In genomic region chr6:89950879-89951391, GRCh38 we compare ENCODE assay signal across 18 cellular contexts. TPM values are rescaled to one million over a fixed set of nuclear protein-coding genes. Genes with fewer than 3 reads are reported as not detected.
DNase-seq lines count a peak whose midpoint lies in the region; ATAC-seq, FAIRE-seq and TF ChIP-seq lines count a peak whose summit lies in the region.
"Had no signal": no experiment of that assay in that cellular context is flagged by ENCODE, and none has a peak within 500 bp of the region (broad histone marks: within the 10 kb centered on the region; RNA-seq: fewer than 3 reads in every experiment).

No MANE protein-coding gene starts in this region.

- no peaks in the 10 kb centered on the region for H3F3A ChIP-seq in neural cell (ENCODE audit: insufficient read depth, low read length, poor library complexity, severe bottlenecking)

- FAIRE-seq in bronchial epithelial cell (lab: Jason Lieb, UNC) (peak; percentile 92), RCC 7860 (lab: Jason Lieb, UNC) (no peak)
- FAIRE-seq: D721Med, GM12892 had no signal

- ATAC-seq in HG03354 (IDR thresholded peaks at IDR 0.05; ENCODE audit: poor library complexity, severe bottlenecking, unreplicated experiment) (no peak), HG03571 (IDR thresholded peaks at IDR 0.05; ENCODE audit: unreplicated experiment) (no peak)
- ATAC-seq: gastrocnemius medialis, HCT116 had no signal

- H3K79me2 ChIP-seq in neural cell (replicated peaks; ENCODE audit: insufficient read depth, low read length): peaks cover 3% of the 10 kb centered on the region

- no peak overlapping the region for H3K4me2 ChIP-seq in neural cell (ENCODE audit: low read length)
- H3K4me2 ChIP-seq: KMS-11 had no signal

- TF ChIP-seq CTCF in bronchial epithelial cell (IDR thresholded peaks at IDR 0.05; ENCODE audit: insufficient read depth, low read length, severe bottlenecking): no peak
- TF ChIP-seq CTCF in neural cell (IDR thresholded peaks at IDR 0.05; ENCODE audit: poor library complexity, severe bottlenecking): no peak

- no peak overlapping the region for H3K9ac ChIP-seq in neural cell (ENCODE audit: low read length)
- H3K9ac ChIP-seq: KMS-11 had no signal

- peak overlapping the region; percentile 12 for H3K27ac ChIP-seq in neural cell (ENCODE audit: low read length)
- H3K27ac ChIP-seq: coronary artery, gastrocnemius medialis, KMS-11 had no signal

- no peaks in the 10 kb centered on the region for H4K20me1 ChIP-seq in neural cell (ENCODE audit: insufficient read depth)

- no peak for TF ChIP-seq EP300 in neural cell (conservative IDR thresholded peaks at IDR 0.05; ENCODE audit: poor library complexity, severe bottlenecking)

- no peak overlapping the region for H2AFZ ChIP-seq in neural cell (ENCODE audit: low read depth, low read length)

- no peaks in the 10 kb centered on the region for H3K36me3 ChIP-seq in bronchial epithelial cell (ENCODE audit: control insufficient read depth, insufficient read depth, low read length)
- H3K36me3 ChIP-seq in neural cell (ENCODE audit: insufficient read depth, low read length): no peaks in the 10 kb centered on the region

- H3K27me3 ChIP-seq in bronchial epithelial cell (ENCODE audit: control insufficient read depth, insufficient read depth, low read length): no peaks in the 10 kb centered on the region
- no peaks in the 10 kb centered on the region for H3K27me3 ChIP-seq in neural cell (ENCODE audit: insufficient read depth, low read depth, low read length)
- H3K27me3 ChIP-seq: gastrocnemius medialis had no signal

- H3K9me3 ChIP-seq in neural cell (ENCODE audit: low read length): no peaks in the 10 kb centered on the region
- H3K9me3 ChIP-seq: gastrocnemius medialis had no signal

- DNase-seq in EL (peak; percentile 56), bronchial epithelial cell (ENCODE audit: low read depth) (peak; percentile 70), RCC 7860 (ENCODE audit: low spot score) (no peak), OCI-M1 (lab: John Stamatoyannopoulos, UW) (no peak)
- DNase-seq: gastrocnemius medialis, NCI-H446, SW 1271 had no signal

- no peaks in the 10 kb centered on the region for H3K9me2 ChIP-seq in neural cell (ENCODE audit: insufficient read depth, low read length)

- H3K4me3 ChIP-seq in bronchial epithelial cell (ENCODE audit: low read depth, low read length) (no peak overlapping the region), neural cell (ENCODE audit: low read length) (no peak overlapping the region)
- H3K4me3 ChIP-seq: coronary artery, gastrocnemius medialis had no signal

- TF ChIP-seq RAD21 in neural cell (conservative IDR thresholded peaks at IDR 0.05): no peak

TF ChIP-seq in PFSK-1, 5 proteins besides CTCF, POLR2A, EP300 and RAD21:
- TF ChIP-seq FOXP2 (optimal IDR thresholded peaks at IDR 0.05; ENCODE audit: borderline replicate concordance, extremely low read depth, extremely low read length, insufficient read depth) (peak; percentile 62), SIN3A (IDR thresholded peaks at IDR 0.05; ENCODE audit: borderline replicate concordance, insufficient read depth, low read length) (no peak), POLR2AphosphoS5 (IDR thresholded peaks at IDR 0.05; ENCODE audit: low read depth, low read length) (no peak)

TF ChIP-seq in neural cell, 6 proteins besides CTCF, POLR2A, EP300 and RAD21:
- TF ChIP-seq REST (IDR thresholded peaks at IDR 0.05; ENCODE audit: borderline replicate concordance): no peak

RNA-seq across cellular contexts. Expression of gene GJA10, which starts 56.7 kb away (rescaled TPM):
- not detected for polyA plus RNA-seq in PFSK-1 (2012; ENCODE audit: insufficient read length, low read depth)
- total RNA-seq in bronchial epithelial cell: not detected in 2 replicates
- not detected in 2 replicates for polyA plus RNA-seq in neural cell
- 0.49 TPM in 1 of 2 replicates, not detected in the other for polyA minus RNA-seq in neural cell
- total RNA-seq: gastrocnemius medialis, liver, urinary bladder had no signal
- polyA plus RNA-seq: liver, urinary bladder had no signal

Comparison
In these comparisons a context has a peak if more than half of its experiments do, and no peak if none do; other contexts are left out.
1. DNase-seq: peak in EL (single experiment) and bronchial epithelial cell (single experiment); none in RCC 7860 (single experiment) and OCI-M1 (single experiment).